1 cellular context compared by ENCODE assay signal in the genomic region with DNA sequence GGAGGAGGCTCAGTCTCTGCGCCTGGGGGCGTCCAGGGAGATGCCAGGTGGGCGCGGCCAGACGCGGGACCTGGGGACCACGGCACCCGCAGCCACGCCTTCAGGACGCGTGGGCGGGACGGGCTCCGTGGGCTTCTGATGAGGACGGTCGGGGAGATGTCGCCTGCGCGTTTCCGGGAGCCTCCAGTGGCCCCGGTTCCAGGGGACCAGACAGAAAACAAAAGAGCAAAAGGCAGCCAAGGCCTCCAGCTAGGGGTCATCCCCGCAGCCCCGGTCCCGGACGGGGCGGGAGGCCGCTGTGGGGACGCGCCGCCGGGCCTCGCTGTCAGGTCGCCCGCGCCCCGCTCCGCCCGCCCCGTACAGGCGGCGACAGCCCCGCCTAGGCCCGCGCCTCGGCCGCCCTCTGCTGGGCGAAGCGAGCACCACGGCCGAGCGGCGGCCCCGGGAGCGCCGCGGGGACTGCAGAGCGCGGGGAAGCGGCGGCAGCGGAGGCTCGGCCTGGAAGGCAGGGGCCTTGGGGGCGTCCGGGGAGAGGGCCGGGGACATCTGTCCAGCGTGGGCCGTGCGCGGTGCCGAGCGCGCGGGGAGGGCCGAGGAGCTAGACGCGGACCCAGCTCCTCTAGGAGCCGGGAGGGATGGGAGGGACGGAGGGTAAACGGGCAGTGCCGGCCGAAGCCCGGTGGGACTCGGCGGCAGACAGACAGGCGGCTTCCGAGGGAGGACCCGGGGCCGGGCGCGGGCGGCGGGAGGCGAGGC.
A peak's percentile ranks its signal among the peaks of the same experiment; 100 is the strongest.
TF ChIP-seq lines count a peak whose summit lies in the region.

No MANE protein-coding gene starts in this region.

TF ChIP-seq in K562, 482 proteins besides CTCF, POLR2A, EP300 and RAD21 (continued from another document and continues in another):
- TF ChIP-seq, protein P1, sequence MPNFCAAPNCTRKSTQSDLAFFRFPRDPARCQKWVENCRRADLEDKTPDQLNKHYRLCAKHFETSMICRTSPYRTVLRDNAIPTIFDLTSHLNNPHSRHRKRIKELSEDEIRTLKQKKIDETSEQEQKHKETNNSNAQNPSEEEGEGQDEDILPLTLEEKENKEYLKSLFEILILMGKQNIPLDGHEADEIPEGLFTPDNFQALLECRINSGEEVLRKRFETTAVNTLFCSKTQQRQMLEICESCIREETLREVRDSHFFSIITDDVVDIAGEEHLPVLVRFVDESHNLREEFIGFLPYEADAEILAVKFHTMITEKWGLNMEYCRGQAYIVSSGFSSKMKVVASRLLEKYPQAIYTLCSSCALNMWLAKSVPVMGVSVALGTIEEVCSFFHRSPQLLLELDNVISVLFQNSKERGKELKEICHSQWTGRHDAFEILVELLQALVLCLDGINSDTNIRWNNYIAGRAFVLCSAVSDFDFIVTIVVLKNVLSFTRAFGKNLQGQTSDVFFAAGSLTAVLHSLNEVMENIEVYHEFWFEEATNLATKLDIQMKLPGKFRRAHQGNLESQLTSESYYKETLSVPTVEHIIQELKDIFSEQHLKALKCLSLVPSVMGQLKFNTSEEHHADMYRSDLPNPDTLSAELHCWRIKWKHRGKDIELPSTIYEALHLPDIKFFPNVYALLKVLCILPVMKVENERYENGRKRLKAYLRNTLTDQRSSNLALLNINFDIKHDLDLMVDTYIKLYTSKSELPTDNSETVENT (CRISPR knock-in tag; IDR thresholded peaks at IDR 0.05) = 0 out of 2 replicates have a peak, but pooled peaks have one; percentile 13
- TF ChIP-seq NFE2 (IDR thresholded peaks at IDR 0.05; ENCODE audit: low read depth) (no peak), JUNB (CRISPR knock-in tag; conservative IDR thresholded peaks at IDR 0.05) (no peak), CAMTA2 (CRISPR knock-in tag; conservative IDR thresholded peaks at IDR 0.05) (peak; percentile 69; the same call in 1 of the 2 replicates), FIP1L1 (IDR thresholded peaks at IDR 0.05; ENCODE audit: low read depth, low read length, poor library complexity, severe bottlenecking) (no peak), KDM2B (CRISPR knock-in tag; IDR thresholded peaks at IDR 0.05) (no peak), ZNF212 (CRISPR knock-in tag; IDR thresholded peaks at IDR 0.05) (no peak), ZNF764 (CRISPR knock-in tag; IDR thresholded peaks at IDR 0.05; ENCODE audit: low read depth) (no peak), TCF7 (IDR thresholded peaks at IDR 0.05; ENCODE audit: borderline replicate concordance) (no peak), PURB (CRISPR knock-in tag; IDR thresholded peaks at IDR 0.05; ENCODE audit: low read depth) (no peak), XRCC4 (IDR thresholded peaks at IDR 0.05; ENCODE audit: extremely low read depth, insufficient read depth, insufficient read length) (no peak), ZNF408 (CRISPR knock-in tag; IDR thresholded peaks at IDR 0.05; ENCODE audit: low read depth) (no peak), EHMT2 (IDR thresholded peaks at IDR 0.05) (no peak), SOX6 (IDR thresholded peaks at IDR 0.05) (peak; percentile 20; the same call in 1 of the 2 replicates)
- TF ChIP-seq, protein P2, sequence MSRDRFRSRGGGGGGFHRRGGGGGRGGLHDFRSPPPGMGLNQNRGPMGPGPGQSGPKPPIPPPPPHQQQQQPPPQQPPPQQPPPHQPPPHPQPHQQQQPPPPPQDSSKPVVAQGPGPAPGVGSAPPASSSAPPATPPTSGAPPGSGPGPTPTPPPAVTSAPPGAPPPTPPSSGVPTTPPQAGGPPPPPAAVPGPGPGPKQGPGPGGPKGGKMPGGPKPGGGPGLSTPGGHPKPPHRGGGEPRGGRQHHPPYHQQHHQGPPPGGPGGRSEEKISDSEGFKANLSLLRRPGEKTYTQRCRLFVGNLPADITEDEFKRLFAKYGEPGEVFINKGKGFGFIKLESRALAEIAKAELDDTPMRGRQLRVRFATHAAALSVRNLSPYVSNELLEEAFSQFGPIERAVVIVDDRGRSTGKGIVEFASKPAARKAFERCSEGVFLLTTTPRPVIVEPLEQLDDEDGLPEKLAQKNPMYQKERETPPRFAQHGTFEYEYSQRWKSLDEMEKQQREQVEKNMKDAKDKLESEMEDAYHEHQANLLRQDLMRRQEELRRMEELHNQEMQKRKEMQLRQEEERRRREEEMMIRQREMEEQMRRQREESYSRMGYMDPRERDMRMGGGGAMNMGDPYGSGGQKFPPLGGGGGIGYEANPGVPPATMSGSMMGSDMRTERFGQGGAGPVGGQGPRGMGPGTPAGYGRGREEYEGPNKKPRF (IDR thresholded peaks at IDR 0.05; ENCODE audit: low read depth, low read length) = no peak
- TF ChIP-seq, protein P3, sequence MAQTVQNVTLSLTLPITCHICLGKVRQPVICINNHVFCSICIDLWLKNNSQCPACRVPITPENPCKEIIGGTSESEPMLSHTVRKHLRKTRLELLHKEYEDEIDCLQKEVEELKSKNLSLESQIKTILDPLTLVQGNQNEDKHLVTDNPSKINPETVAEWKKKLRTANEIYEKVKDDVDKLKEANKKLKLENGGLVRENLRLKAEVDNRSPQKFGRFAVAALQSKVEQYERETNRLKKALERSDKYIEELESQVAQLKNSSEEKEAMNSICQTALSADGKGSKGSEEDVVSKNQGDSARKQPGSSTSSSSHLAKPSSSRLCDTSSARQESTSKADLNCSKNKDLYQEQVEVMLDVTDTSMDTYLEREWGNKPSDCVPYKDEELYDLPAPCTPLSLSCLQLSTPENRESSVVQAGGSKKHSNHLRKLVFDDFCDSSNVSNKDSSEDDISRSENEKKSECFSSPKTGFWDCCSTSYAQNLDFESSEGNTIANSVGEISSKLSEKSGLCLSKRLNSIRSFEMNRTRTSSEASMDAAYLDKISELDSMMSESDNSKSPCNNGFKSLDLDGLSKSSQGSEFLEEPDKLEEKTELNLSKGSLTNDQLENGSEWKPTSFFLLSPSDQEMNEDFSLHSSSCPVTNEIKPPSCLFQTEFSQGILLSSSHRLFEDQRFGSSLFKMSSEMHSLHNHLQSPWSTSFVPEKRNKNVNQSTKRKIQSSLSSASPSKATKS (CRISPR knock-in tag; IDR thresholded peaks at IDR 0.05) = no peak
- TF ChIP-seq, protein P4, sequence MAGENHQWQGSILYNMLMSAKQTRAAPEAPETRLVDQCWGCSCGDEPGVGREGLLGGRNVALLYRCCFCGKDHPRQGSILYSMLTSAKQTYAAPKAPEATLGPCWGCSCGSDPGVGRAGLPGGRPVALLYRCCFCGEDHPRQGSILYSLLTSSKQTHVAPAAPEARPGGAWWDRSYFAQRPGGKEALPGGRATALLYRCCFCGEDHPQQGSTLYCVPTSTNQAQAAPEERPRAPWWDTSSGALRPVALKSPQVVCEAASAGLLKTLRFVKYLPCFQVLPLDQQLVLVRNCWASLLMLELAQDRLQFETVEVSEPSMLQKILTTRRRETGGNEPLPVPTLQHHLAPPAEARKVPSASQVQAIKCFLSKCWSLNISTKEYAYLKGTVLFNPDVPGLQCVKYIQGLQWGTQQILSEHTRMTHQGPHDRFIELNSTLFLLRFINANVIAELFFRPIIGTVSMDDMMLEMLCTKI (IDR thresholded peaks at IDR 0.05; ENCODE audit: partially characterized antibody) = no peak
- TF ChIP-seq, protein P5, sequence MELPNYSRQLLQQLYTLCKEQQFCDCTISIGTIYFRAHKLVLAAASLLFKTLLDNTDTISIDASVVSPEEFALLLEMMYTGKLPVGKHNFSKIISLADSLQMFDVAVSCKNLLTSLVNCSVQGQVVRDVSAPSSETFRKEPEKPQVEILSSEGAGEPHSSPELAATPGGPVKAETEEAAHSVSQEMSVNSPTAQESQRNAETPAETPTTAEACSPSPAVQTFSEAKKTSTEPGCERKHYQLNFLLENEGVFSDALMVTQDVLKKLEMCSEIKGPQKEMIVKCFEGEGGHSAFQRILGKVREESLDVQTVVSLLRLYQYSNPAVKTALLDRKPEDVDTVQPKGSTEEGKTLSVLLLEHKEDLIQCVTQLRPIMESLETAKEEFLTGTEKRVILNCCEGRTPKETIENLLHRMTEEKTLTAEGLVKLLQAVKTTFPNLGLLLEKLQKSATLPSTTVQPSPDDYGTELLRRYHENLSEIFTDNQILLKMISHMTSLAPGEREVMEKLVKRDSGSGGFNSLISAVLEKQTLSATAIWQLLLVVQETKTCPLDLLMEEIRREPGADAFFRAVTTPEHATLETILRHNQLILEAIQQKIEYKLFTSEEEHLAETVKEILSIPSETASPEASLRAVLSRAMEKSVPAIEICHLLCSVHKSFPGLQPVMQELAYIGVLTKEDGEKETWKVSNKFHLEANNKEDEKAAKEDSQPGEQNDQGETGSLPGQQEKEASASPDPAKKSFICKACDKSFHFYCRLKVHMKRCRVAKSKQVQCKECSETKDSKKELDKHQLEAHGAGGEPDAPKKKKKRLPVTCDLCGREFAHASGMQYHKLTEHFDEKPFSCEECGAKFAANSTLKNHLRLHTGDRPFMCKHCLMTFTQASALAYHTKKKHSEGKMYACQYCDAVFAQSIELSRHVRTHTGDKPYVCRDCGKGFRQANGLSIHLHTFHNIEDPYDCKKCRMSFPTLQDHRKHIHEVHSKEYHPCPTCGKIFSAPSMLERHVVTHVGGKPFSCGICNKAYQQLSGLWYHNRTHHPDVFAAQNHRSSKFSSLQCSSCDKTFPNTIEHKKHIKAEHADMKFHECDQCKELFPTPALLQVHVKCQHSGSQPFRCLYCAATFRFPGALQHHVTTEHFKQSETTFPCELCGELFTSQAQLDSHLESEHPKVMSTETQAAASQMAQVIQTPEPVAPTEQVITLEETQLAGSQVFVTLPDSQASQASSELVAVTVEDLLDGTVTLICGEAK (IDR thresholded peaks at IDR 0.05) = no peak
- TF ChIP-seq, protein P5 (CRISPR knock-in tag; IDR thresholded peaks at IDR 0.05) = no peak
- TF ChIP-seq, protein P6, sequence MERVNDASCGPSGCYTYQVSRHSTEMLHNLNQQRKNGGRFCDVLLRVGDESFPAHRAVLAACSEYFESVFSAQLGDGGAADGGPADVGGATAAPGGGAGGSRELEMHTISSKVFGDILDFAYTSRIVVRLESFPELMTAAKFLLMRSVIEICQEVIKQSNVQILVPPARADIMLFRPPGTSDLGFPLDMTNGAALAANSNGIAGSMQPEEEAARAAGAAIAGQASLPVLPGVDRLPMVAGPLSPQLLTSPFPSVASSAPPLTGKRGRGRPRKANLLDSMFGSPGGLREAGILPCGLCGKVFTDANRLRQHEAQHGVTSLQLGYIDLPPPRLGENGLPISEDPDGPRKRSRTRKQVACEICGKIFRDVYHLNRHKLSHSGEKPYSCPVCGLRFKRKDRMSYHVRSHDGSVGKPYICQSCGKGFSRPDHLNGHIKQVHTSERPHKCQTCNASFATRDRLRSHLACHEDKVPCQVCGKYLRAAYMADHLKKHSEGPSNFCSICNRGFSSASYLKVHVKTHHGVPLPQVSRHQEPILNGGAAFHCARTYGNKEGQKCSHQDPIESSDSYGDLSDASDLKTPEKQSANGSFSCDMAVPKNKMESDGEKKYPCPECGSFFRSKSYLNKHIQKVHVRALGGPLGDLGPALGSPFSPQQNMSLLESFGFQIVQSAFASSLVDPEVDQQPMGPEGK (CRISPR knock-in tag; IDR thresholded peaks at IDR 0.05; ENCODE audit: borderline replicate concordance) = no peak
- TF ChIP-seq, protein P7, sequence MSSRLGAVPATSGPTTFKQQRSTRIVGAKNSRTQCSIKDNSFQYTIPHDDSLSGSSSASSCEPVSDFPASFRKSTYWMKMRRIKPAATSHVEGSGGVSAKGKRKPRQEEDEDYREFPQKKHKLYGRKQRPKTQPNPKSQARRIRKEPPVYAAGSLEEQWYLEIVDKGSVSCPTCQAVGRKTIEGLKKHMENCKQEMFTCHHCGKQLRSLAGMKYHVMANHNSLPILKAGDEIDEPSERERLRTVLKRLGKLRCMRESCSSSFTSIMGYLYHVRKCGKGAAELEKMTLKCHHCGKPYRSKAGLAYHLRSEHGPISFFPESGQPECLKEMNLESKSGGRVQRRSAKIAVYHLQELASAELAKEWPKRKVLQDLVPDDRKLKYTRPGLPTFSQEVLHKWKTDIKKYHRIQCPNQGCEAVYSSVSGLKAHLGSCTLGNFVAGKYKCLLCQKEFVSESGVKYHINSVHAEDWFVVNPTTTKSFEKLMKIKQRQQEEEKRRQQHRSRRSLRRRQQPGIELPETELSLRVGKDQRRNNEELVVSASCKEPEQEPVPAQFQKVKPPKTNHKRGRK (tag; IDR thresholded peaks at IDR 0.05) = no peak
- TF ChIP-seq, protein P8, sequence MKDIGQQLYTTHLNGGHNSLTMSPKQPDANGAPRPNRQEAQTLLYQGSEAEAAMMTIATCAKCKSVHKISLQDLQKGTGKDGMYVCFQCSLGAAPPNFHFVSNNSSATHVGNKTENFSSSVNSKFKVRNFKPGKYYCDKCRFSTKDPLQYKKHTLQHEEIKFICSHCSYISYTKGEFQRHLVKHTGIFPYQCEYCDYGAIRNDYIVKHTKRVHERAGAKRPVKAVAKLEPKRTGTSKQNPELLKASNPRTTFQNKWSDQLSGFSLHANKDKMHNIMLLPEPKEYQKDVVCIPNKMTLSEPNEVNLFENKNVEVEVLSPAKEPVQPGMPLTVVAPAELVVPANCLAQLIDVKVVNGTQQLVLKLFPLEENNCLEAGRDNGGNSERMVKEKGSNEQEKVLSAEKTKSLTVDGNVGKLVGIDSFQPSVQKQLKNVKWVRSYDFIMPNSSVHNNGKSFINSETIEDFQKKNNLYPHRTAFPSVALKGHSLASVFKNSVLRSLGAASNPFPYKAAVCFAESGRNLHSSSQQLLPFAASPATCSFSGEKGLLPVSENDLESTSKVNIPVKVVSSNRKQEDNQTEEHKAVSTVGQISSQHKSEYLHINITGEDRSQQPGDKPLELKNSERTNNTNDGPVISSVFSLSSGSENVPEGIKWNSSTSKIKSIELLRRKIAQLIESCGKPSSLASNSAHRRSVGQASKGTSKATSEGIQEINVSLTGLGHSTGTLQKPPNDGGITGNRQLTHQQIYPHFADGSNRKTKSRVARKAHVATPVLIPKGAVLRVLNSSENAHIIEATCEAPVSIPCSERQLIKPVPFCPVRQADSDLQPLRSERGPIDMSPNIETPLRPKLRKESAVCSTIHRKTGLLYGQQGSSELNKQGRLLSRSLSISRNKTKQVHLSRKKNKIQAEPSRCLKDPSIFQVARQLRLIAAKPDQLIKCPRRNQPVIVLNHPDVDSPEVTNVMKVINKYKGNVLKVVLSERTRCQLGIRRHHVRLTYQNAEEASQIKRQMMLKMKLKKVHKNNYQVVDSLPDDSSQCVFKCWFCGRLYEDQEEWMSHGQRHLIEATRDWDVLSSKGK (CRISPR knock-in tag; IDR thresholded peaks at IDR 0.05) = no peak
